20 cellular contexts compared by ENCODE assay signal in genomic region chr3:46865546-46865945, GRCh38. TPM values are rescaled to one million over a fixed set of nuclear protein-coding genes. Genes with fewer than 3 reads are reported as not detected.
DNase-seq lines count a peak whose midpoint lies in the region; ATAC-seq and TF ChIP-seq lines count a peak whose summit lies in the region.
"Had no signal": no experiment of that assay in that cellular context is flagged by ENCODE, and none has a peak within 500 bp of the region (broad histone marks: within the 10 kb centered on the region; RNA-seq: fewer than 3 reads in every experiment).

No MANE protein-coding gene starts in this region.

- peak overlapping the region; percentile 80 for H2BK5ac ChIP-seq in neuronal stem cell (ENCODE audit: low read length)

- POLR2A ChIA-PET in RWPE1 (lab: Yijun Ruan, JAX; ENCODE audit: low non-redundant PET) (no interaction called here), A673 (lab: Charles Lee; ENCODE audit: low non-redundant PET) (no interaction called here)

- H3K27me3 ChIP-seq in heart right ventricle (no peaks in the 10 kb centered on the region), neuronal stem cell (ENCODE audit: control insufficient read depth in 3 of 3, insufficient read depth in 3 of 3, low read depth in 1 of 3, low read length in 3 of 3) (peaks cover 0 to 23% (median 2%) of the 10 kb centered on the region in 3 experiments), tibial nerve (no peaks in the 10 kb centered on the region), A673 (replicated peaks; ENCODE audit: insufficient read depth, low read depth, low read length, poor library complexity) (no peaks in the 10 kb centered on the region)
- H3K27me3 ChIP-seq: BE2C had no signal

- DNase-seq in RWPE1 (ENCODE audit: low spot score) (no peak), heart right ventricle (peak in 1 of 2 donors; percentile 15), neuronal stem cell (ENCODE audit: low spot score) (no peak), tibial nerve (ENCODE audit: low spot score in 2 of 2) (no peak), NCI-H2196 treated with DMSO at 0.1 percent for 48 hours (lab: John Stamatoyannopoulos, UW; ENCODE audit: unreplicated experiment) (no peak), lower leg skin (ENCODE audit: low spot score in 2 of 2) (no peak), A673 (ENCODE audit: low spot score) (no peak)
- DNase-seq: BE2C, DND-41, GDM1, GOT3, HFFc6, KG1, MM.1S, NCI-H1105, NCI-H187, NCI-H2171, NCI-H510A, SIG-M5 had no signal

- H4K8ac ChIP-seq in neuronal stem cell (ENCODE audit: low read depth, low read length): no peak overlapping the region

- ATAC-seq in heart right ventricle: no peak

- CTCF ChIA-PET in RWPE1 (lab: Yijun Ruan, JAX) (no interaction called here), A673 (lab: Charles Lee) (interaction anchor here (1.1 kb wide), 1 partner anchor 44 kb away, joined by 4 read pairs; no protein-coding TSS in a partner anchor)

- H3K14ac ChIP-seq in neuronal stem cell (ENCODE audit: low read length): no peak overlapping the region

- H3K9me3 ChIP-seq in heart right ventricle (no peaks in the 10 kb centered on the region), neuronal stem cell (replicated peaks in 1 of 2; ENCODE audit: control insufficient read depth in 2 of 2, insufficient read depth in 1 of 2, low read depth in 1 of 2, low read length in 2 of 2) (no peaks in the 10 kb centered on the region), tibial nerve (no peaks in the 10 kb centered on the region), A673 (ENCODE audit: low read depth, low read length, poor library complexity, severe bottlenecking) (no peaks in the 10 kb centered on the region)
- H3K9me3 ChIP-seq: BE2C had no signal

- H3K79me1 ChIP-seq in neuronal stem cell (ENCODE audit: low read depth, low read length): no peaks in the 10 kb centered on the region

- no peak overlapping the region for H2BK12ac ChIP-seq in neuronal stem cell (ENCODE audit: low read length)

- no peak overlapping the region for H3K4me3 ChIP-seq in heart right ventricle
- H3K4me3 ChIP-seq in neuronal stem cell (ENCODE audit: low read length in 2 of 2): peak overlapping the region in 1 of 2 donors; percentile 3
- H3K4me3 ChIP-seq in tibial nerve: no peak overlapping the region
- H3K4me3 ChIP-seq in lower leg skin (ENCODE audit: low read depth, poor library complexity, severe bottlenecking): no peak overlapping the region
- no peak overlapping the region for H3K4me3 ChIP-seq in A673 (ENCODE audit: low read depth, low read length, poor library complexity, severe bottlenecking)

- peaks cover 0 to 5% (median 0%) of the 10 kb centered on the region in 9 donors for H3K36me3 ChIP-seq in heart right ventricle
- H3K36me3 ChIP-seq in neuronal stem cell (replicated peaks in 1 of 2; ENCODE audit: control insufficient read depth in 2 of 2, insufficient read depth in 2 of 2, low read length in 2 of 2): no peaks in the 10 kb centered on the region
- H3K36me3 ChIP-seq in tibial nerve: no peaks in the 10 kb centered on the region
- no peaks in the 10 kb centered on the region for H3K36me3 ChIP-seq in A673 (ENCODE audit: insufficient read depth, low read length, poor library complexity, severe bottlenecking)
- H3K36me3 ChIP-seq: BE2C had no signal

- H3K4me1 ChIP-seq in heart right ventricle (peaks cover 16 to 69% (median 37%) of the 10 kb centered on the region in 9 donors), neuronal stem cell (ENCODE audit: control insufficient read depth in 2 of 2, insufficient read depth in 1 of 2, low read depth in 1 of 2, low read length in 2 of 2) (peaks cover 0 to 10% of the 10 kb centered on the region in 2 donors), tibial nerve (peaks cover 13 to 59% (median 39%) of the 10 kb centered on the region in 4 donors), A673 (ENCODE audit: insufficient read depth, low read length, poor library complexity, severe bottlenecking) (no peaks in the 10 kb centered on the region)
- H3K4me1 ChIP-seq: BE2C had no signal

- peak overlapping the region; percentile 73 for H3K23ac ChIP-seq in neuronal stem cell (ENCODE audit: low read depth, low read length, poor library complexity)

- peak overlapping the region; percentile 50 for H2BK15ac ChIP-seq in neuronal stem cell (ENCODE audit: low read length)

- H2AFZ ChIP-seq in neuronal stem cell (ENCODE audit: low read length): no peak overlapping the region

- no peak overlapping the region for H4K91ac ChIP-seq in neuronal stem cell (ENCODE audit: low read depth, low read length, poor library complexity)

- H2BK120ac ChIP-seq in neuronal stem cell (ENCODE audit: low read depth, low read length): no peak overlapping the region

- no TSS peak for BruUV-seq in A673 (replicated peaks; lab: Mats Ljungman, UMichigan)

- no peak for TF ChIP-seq EP300 in tibial nerve (IDR thresholded peaks at IDR 0.05)

- peak overlapping the region; percentile 77 for H2AK5ac ChIP-seq in neuronal stem cell (ENCODE audit: low read depth, low read length)

- no peak overlapping the region for H3K18ac ChIP-seq in neuronal stem cell (ENCODE audit: low read length)

- no peak for TF ChIP-seq CTCF in RWPE1 (conservative IDR thresholded peaks at IDR 0.05; ENCODE audit: low read depth)
- TF ChIP-seq CTCF in heart right ventricle (IDR thresholded peaks at IDR 0.05): no peak
- no peak for TF ChIP-seq CTCF in tibial nerve (IDR thresholded peaks at IDR 0.05)
- no peak for TF ChIP-seq CTCF in lower leg skin (IDR thresholded peaks at IDR 0.05)
- no peak for TF ChIP-seq CTCF in A673 (conservative IDR thresholded peaks at IDR 0.05; ENCODE audit: low read depth, low read length)

- no peak overlapping the region for H3K9ac ChIP-seq in neuronal stem cell (ENCODE audit: low read depth, low read length, poor library complexity)

- H3K4me2 ChIP-seq in neuronal stem cell (ENCODE audit: insufficient read depth, low read length, poor library complexity, severe bottlenecking): no peak overlapping the region

- no peak overlapping the region for H3K4ac ChIP-seq in neuronal stem cell (ENCODE audit: low read length)

- H3K27ac ChIP-seq in RWPE1 (peak overlapping the region; percentile 58), heart right ventricle (peak overlapping the region in 9 of 10 donors; percentile 77 to 98 (median 93)), neuronal stem cell (replicated peaks; ENCODE audit: low read length) (no peak overlapping the region), tibial nerve (peak overlapping the region; percentile 26 to 81 (median 57)), A673 (ENCODE audit: low read depth, low read length, poor library complexity, severe bottlenecking) (no peak overlapping the region)

- intact Hi-C loops in heart right ventricle (cut with DNase I) (loop anchor here in 8 of 10 donors (1.0 to 10.0 kb wide), 3 partner anchors 30 to 459 kb away; no protein-coding TSS in a partner anchor), lower leg skin (cut with DNase I; ENCODE audit: low total_unique reads) (no loop called here), A673 (cut with micrococcal nuclease; ENCODE audit: unreplicated experiment) (loop anchor here (5.0 kb wide), 1 partner anchor 42 kb away; no protein-coding TSS in a partner anchor)

- WGBS in heart right ventricle, 2 donors: 58 to 66% methylated on average over 2 of the region's 2 CpGs
- no CpG with 5 or more reads among the region's 2 CpGs for WGBS in neuronal stem cell (ENCODE audit: extremely low coverage in 2 of 2, insufficient read length in 2 of 2, insufficient replicate concordance in 1 of 2), 2 donors
- WGBS in tibial nerve, 2 donors: 75% methylated on average over 2 of the region's 2 CpGs
- 53 to 77% methylated on average over 2 of the region's 2 CpGs for WGBS in lower leg skin, 2 donors

- TF ChIP-seq POLR2A in tibial nerve (IDR thresholded peaks at IDR 0.05) (no peak), lower leg skin (IDR thresholded peaks at IDR 0.05) (no peak)

RNA-seq across cellular contexts. Expression of gene MYL3, which starts 2.3 kb away (rescaled TPM):
- total RNA-seq in heart right ventricle: 1,000 to 10,000 TPM; 5,377 to 9,904 (median 7,431) TPM
- 1,000 to 10,000 TPM; 7,541 to 8,578 TPM for polyA plus RNA-seq in heart right ventricle
- polyA plus RNA-seq in neuronal stem cell (2013, experiment 1 of 2): 0.26 TPM
- polyA plus RNA-seq in neuronal stem cell (2013, experiment 2 of 2): 0.25 TPM
- 10 to 100 TPM in 1 of 4 donors, 1 to 10 TPM in 3; 5.4 to 17.1 (median 8.6) TPM for total RNA-seq in tibial nerve
- total RNA-seq in lower leg skin: 1 to 10 TPM in 2 of 4 donors, under 1 TPM in 1, not detected in 1; 0.59 to 1.7 (median 1.3) TPM
- not detected in 2 replicates for total RNA-seq in A673 (2021)
- total RNA-seq: CD8-positive, alpha-beta memory T cell had no signal
- polyA plus RNA-seq: CD8-positive, alpha-beta memory T cell had no signal

RNA-seq across cellular contexts. Expression of gene PTH1R, which starts 12.0 kb away (rescaled TPM):
- 10 to 100 TPM in 2 of 10 donors, 1 to 10 TPM in 8; 1.5 to 18.5 (median 3.0) TPM for total RNA-seq in heart right ventricle
- 10 to 100 TPM; 12.8 to 89.8 TPM for polyA plus RNA-seq in heart right ventricle
- 2.2 TPM for polyA plus RNA-seq in neuronal stem cell (2013, experiment 1 of 2)
- 2.6 TPM for polyA plus RNA-seq in neuronal stem cell (2013, experiment 2 of 2)
- 10 to 100 TPM in 3 of 4 donors, 1 to 10 TPM in 1; 8.1 to 14.3 (median 13.6) TPM for total RNA-seq in tibial nerve
- 1 to 10 TPM; 1.8 to 5.4 (median 2.5) TPM for total RNA-seq in lower leg skin
- total RNA-seq in A673 (2021): 1.2 and 1.7 TPM in 2 replicates
- total RNA-seq: CD8-positive, alpha-beta memory T cell had no signal
- polyA plus RNA-seq: CD8-positive, alpha-beta memory T cell had no signal

Comparison
In these comparisons a context has a peak if more than half of its experiments do, and no peak if none do; other contexts are left out.
1. H3K27ac ChIP-seq: peak in RWPE1 (single experiment), heart right ventricle (9 of 10) and tibial nerve (4 of 4); none in neuronal stem cell (single experiment) and A673 (single experiment).
2. RNA of gene MYL3, which starts 2.3 kb away (total RNA-seq): 5,377 to 9,904 TPM in heart right ventricle; 5.4 to 17.1 TPM in tibial nerve, 0.59 to 1.7 TPM in lower leg skin and not detected in A673; every median in the first group is over 100 times any median in the second.